Comparison of ENCODE assay signal across 9 cellular contexts in the genomic region with DNA sequence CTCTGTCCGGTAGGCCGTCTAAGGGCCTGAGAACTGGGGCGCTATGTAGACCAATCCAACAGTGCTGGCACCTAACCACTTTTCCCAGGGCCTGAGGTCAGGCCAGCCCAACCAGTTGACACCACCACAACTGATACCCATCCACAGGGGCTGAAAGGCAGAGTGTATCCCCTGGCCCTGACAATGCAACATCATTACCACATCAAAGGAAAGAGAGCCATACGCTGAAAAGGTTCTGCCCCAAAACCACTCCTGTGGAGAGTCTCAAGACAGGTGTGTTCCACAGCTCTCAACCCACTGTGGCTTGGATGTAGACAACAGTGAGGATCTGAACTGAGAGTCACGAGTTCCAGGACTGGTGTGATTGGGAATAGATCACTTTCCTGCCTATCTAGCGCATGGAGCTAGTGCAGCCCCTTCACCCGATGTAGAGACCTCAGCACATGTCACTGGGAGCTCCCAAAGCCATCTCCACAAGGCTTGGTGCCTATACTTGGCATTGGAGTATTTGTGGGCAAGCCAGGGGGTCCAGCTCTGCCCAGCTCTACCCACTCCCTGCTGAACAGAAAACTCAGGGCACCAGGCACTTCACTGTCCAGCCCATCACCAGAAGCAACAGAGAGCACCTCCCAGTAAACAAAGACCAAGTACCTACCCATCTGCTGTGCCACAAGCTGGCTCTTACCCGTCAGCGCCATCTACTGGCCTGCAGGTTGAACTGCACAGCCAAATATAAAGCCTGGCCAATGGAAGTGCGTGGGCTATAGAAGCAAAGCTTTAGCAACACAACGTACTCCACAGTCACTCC.
A peak's percentile ranks its signal among the peaks of the same experiment; 100 is the strongest.
DNase-seq lines count a peak whose midpoint lies in the region; ATAC-seq, FAIRE-seq and TF ChIP-seq lines count a peak whose summit lies in the region.
"Had no signal": no experiment of that assay in that cellular context is flagged by ENCODE, and none has a peak within 500 bp of the region (broad histone marks: within the 10 kb centered on the region; RNA-seq: fewer than 3 reads in every experiment).

No MANE protein-coding gene starts in this region.

- H3K27ac Mint-ChIP-seq in activated CD8-positive, alpha-beta T cell treated with anti-CD3 and anti-CD28 coated beads for 36 hours = no peak overlapping the region

- peaks cover 16% of the 10 kb centered on the region for H3K4me1 Mint-ChIP-seq in activated CD8-positive, alpha-beta T cell treated with anti-CD3 and anti-CD28 coated beads for 36 hours (ENCODE audit: low read depth)

- peak in 1 of 2 experiments; percentile 68; a peak in 2 of 5 replicates for TF ChIP-seq RAD21 in A549 (conservative IDR thresholded peaks at IDR 0.05 in 1 of 2, IDR thresholded peaks at IDR 0.05 in 1 of 2)

- POLR2A ChIA-PET in A549 (lab: Yijun Ruan, JAX) = no interaction called here
- POLR2A ChIA-PET in activated CD8-positive, alpha-beta T cell treated with anti-CD3 and anti-CD28 coated beads for 36 hours (lab: Charles Lee) = no interaction called here

- TF ChIP-seq POLR2A in A549 (IDR thresholded peaks at IDR 0.05; ENCODE audit: low read length) = no peak

- CTCF ChIA-PET in A549 (lab: Yijun Ruan, JAX) = interaction anchor here (0.9 to 4.4 kb wide), 6 partner anchors 8 to 34 kb away, joined by 3 to 25 read pairs (median 4); no protein-coding TSS in a partner anchor
- CTCF ChIA-PET in activated CD8-positive, alpha-beta T cell treated with anti-CD3 and anti-CD28 coated beads for 36 hours (lab: Charles Lee) = interaction anchor here (0.5 to 3.4 kb wide), 27 partner anchors 8 to 391 kb away, joined by 3 to 40 read pairs (median 6); no protein-coding TSS in a partner anchor

- no peak overlapping the region for H3K4me3 Mint-ChIP-seq in activated CD8-positive, alpha-beta T cell treated with anti-CD3 and anti-CD28 coated beads for 36 hours

- DNase-seq in A549 (ENCODE audit: low read depth in 1 of 2, low spot score in 1 of 2) (peak in 1 of 2 experiments; percentile 61), NCI-H226 (peak; percentile 46), fibroblast of the conjunctiva (ENCODE audit: low read depth) (peak; percentile 24), pons (ENCODE audit: low spot score) (peak; percentile 40), tibial artery (no peak), mesenteric fat pad (ENCODE audit: low spot score) (no peak)
- peak; percentile 70 for DNase-seq in activated CD8-positive, alpha-beta T cell treated with anti-CD3 and anti-CD28 coated beads for 36 hours

- intact Hi-C loops in activated CD8-positive, alpha-beta T cell treated with anti-CD3 and anti-CD28 coated beads for 36 hours (cut with micrococcal nuclease) = loop anchor here (2.0 kb wide), 1 partner anchor 167 kb away; no protein-coding TSS in a partner anchor
- intact Hi-C loops in tibial artery (cut with DNase I; ENCODE audit: low total_unique reads) = no loop called here

- TF ChIP-seq CTCF in A549 (IDR thresholded peaks at IDR 0.05) (peak; percentile 41), GM12875 (IDR thresholded peaks at IDR 0.05; ENCODE audit: borderline replicate concordance, insufficient read depth, low read depth, low read length) (peak; percentile 62), tibial artery (IDR thresholded peaks at IDR 0.05) (peak in 1 of 2 experiments; percentile 21)
- TF ChIP-seq CTCF in activated CD8-positive, alpha-beta T cell treated with anti-CD3 and anti-CD28 coated beads for 36 hours (IDR thresholded peaks at IDR 0.05) = peak; percentile 93

- H3K4me1 ChIP-seq in A549 (no peaks in the 10 kb centered on the region), tibial artery (no peaks in the 10 kb centered on the region)

- H3K9me3 Mint-ChIP-seq in activated CD8-positive, alpha-beta T cell treated with anti-CD3 and anti-CD28 coated beads for 36 hours = peaks cover 6% of the 10 kb centered on the region

- H3K27ac ChIP-seq in A549 (no peak overlapping the region), tibial artery (no peak overlapping the region)

- FAIRE-seq in A549 (lab: Jason Lieb, UNC) = no peak
- FAIRE-seq: GM18507 had no signal

- no peak overlapping the region for H3K4me2 ChIP-seq in A549

- no peak for TF ChIP-seq EP300 in A549 (IDR thresholded peaks at IDR 0.05)

- H3K36me3 ChIP-seq in tibial artery = no peaks in the 10 kb centered on the region

- H3K4me3 ChIP-seq in A549 = no peak overlapping the region
- H3K4me3 ChIP-seq in GM12875 (ENCODE audit: low read depth, low read length) = no peak overlapping the region
- no peak overlapping the region for H3K4me3 ChIP-seq in tibial artery

- no peaks in the 10 kb centered on the region for H3K27me3 Mint-ChIP-seq in activated CD8-positive, alpha-beta T cell treated with anti-CD3 and anti-CD28 coated beads for 36 hours

- H3K9me3 ChIP-seq in A549 (peaks cover 21% of the 10 kb centered on the region; the same call in 2 of the 3 replicates), tibial artery (peaks cover 2 to 8% (median 5%) of the 10 kb centered on the region in 3 donors)

- H3K27me3 ChIP-seq in tibial artery = no peaks in the 10 kb centered on the region

- WGBS in A549 (ENCODE audit: missing lambda C conversion rate) = 21% methylated on average over 11 of the region's 11 CpGs

- ATAC-seq in A549 = peak in 1 of 2 experiments; percentile 72; a peak in 3 of 6 replicates
- peak; percentile 92 for ATAC-seq in activated CD8-positive, alpha-beta T cell treated with anti-CD3 and anti-CD28 coated beads for 36 hours

- peaks cover 2% of the 10 kb centered on the region for H3K36me3 Mint-ChIP-seq in activated CD8-positive, alpha-beta T cell treated with anti-CD3 and anti-CD28 coated beads for 36 hours (ENCODE audit: low read depth)

TF ChIP-seq in A549, 52 proteins besides CTCF, POLR2A, EP300 and RAD21:
- TF ChIP-seq BHLHE40 (IDR thresholded peaks at IDR 0.05; ENCODE audit: low read depth, low read length) (no peak), POLR2AphosphoS2 (conservative IDR thresholded peaks at IDR 0.05; ENCODE audit: low read length) (no peak), EHF (CRISPR knock-in tag; IDR thresholded peaks at IDR 0.05) (no peak), ZSCAN20 (CRISPR knock-in tag; IDR thresholded peaks at IDR 0.05) (no peak), HOXB13 (CRISPR knock-in tag; IDR thresholded peaks at IDR 0.05; ENCODE audit: low read depth) (no peak), CHD4 (IDR thresholded peaks at IDR 0.05; ENCODE audit: borderline replicate concordance) (no peak), PHF8 (IDR thresholded peaks at IDR 0.05; ENCODE audit: borderline replicate concordance, low read depth) (no peak), NPAS2 (CRISPR knock-in tag; IDR thresholded peaks at IDR 0.05; ENCODE audit: borderline replicate concordance) (no peak), FOSL2 (IDR thresholded peaks at IDR 0.05) (no peak), FOSL2 (CRISPR knock-in tag; IDR thresholded peaks at IDR 0.05) (no peak)
- TF ChIP-seq, protein P1, sequence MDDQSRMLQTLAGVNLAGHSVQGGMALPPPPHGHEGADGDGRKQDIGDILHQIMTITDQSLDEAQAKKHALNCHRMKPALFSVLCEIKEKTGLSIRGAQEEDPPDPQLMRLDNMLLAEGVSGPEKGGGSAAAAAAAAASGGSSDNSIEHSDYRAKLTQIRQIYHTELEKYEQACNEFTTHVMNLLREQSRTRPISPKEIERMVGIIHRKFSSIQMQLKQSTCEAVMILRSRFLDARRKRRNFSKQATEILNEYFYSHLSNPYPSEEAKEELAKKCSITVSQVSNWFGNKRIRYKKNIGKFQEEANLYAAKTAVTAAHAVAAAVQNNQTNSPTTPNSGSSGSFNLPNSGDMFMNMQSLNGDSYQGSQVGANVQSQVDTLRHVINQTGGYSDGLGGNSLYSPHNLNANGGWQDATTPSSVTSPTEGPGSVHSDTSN (IDR thresholded peaks at IDR 0.05) = no peak
- TF ChIP-seq, protein P2, sequence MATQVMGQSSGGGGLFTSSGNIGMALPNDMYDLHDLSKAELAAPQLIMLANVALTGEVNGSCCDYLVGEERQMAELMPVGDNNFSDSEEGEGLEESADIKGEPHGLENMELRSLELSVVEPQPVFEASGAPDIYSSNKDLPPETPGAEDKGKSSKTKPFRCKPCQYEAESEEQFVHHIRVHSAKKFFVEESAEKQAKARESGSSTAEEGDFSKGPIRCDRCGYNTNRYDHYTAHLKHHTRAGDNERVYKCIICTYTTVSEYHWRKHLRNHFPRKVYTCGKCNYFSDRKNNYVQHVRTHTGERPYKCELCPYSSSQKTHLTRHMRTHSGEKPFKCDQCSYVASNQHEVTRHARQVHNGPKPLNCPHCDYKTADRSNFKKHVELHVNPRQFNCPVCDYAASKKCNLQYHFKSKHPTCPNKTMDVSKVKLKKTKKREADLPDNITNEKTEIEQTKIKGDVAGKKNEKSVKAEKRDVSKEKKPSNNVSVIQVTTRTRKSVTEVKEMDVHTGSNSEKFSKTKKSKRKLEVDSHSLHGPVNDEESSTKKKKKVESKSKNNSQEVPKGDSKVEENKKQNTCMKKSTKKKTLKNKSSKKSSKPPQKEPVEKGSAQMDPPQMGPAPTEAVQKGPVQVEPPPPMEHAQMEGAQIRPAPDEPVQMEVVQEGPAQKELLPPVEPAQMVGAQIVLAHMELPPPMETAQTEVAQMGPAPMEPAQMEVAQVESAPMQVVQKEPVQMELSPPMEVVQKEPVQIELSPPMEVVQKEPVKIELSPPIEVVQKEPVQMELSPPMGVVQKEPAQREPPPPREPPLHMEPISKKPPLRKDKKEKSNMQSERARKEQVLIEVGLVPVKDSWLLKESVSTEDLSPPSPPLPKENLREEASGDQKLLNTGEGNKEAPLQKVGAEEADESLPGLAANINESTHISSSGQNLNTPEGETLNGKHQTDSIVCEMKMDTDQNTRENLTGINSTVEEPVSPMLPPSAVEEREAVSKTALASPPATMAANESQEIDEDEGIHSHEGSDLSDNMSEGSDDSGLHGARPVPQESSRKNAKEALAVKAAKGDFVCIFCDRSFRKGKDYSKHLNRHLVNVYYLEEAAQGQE (IDR thresholded peaks at IDR 0.05) = no peak
- TF ChIP-seq, protein P3, sequence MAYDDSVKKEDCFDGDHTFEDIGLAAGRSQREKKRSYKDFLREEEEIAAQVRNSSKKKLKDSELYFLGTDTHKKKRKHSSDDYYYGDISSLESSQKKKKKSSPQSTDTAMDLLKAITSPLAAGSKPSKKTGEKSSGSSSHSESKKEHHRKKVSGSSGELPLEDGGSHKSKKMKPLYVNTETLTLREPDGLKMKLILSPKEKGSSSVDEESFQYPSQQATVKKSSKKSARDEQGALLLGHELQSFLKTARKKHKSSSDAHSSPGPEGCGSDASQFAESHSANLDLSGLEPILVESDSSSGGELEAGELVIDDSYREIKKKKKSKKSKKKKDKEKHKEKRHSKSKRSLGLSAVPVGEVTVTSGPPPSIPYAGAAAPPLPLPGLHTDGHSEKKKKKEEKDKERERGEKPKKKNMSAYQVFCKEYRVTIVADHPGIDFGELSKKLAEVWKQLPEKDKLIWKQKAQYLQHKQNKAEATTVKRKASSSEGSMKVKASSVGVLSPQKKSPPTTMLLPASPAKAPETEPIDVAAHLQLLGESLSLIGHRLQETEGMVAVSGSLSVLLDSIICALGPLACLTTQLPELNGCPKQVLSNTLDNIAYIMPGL (CRISPR knock-in tag; IDR thresholded peaks at IDR 0.05; ENCODE audit: borderline replicate concordance) = no peak

Comparison
In these comparisons a context has a peak if more than half of its experiments do, and no peak if none do; other contexts are left out.
1. DNase-seq: peak in NCI-H226 (single experiment), activated CD8-positive, alpha-beta T cell treated with anti-CD3 and anti-CD28 coated beads for 36 hours (single experiment), fibroblast of the conjunctiva (single experiment) and pons (single experiment); none in tibial artery (0 of 2) and mesenteric fat pad (single experiment).